In genomic region chr13:31236211-31236786, GRCh38 we compare ENCODE assay signal across 8 cellular contexts. TPM values are rescaled to one million over a fixed set of nuclear protein-coding genes. Genes with fewer than 3 reads are reported as not detected.
DNase-seq lines count a peak whose midpoint lies in the region; ATAC-seq and TF ChIP-seq lines count a peak whose summit lies in the region.

No MANE protein-coding gene starts in this region.

- H2AFZ ChIP-seq in fibroblast of lung (ENCODE audit: low read length) (no peak overlapping the region), parathyroid adenoma (no peak overlapping the region)

- H3K9ac ChIP-seq in fibroblast of lung (ENCODE audit: insufficient read depth, low read length) (no peak overlapping the region), parathyroid adenoma (no peak overlapping the region)

- H3K36me3 Mint-ChIP-seq in activated T-helper 1 cell treated with anti-CD3 and anti-CD28 coated beads, Interleukin-12 subunit alpha, Interleukin-12 subunit beta, Interleukin-2, Interleukin-4 antibody, amounts not matched to agents 30 ng/mL and 10 ng/mL and 1 ng/mL, durations not matched to agents 14 hours and 24 hours and 36 hours (ENCODE audit: low read depth): no peaks in the 10 kb centered on the region

- ATAC-seq in GM18873 (IDR thresholded peaks at IDR 0.05; ENCODE audit: low FRiP score, unreplicated experiment) (no peak), HG02642 (IDR thresholded peaks at IDR 0.05; ENCODE audit: poor library complexity, unreplicated experiment) (no peak)

- no peak overlapping the region for H3K27ac ChIP-seq in fibroblast of lung (ENCODE audit: insufficient read depth, low read length)
- no peak overlapping the region for H3K27ac ChIP-seq in parathyroid adenoma

- no peaks in the 10 kb centered on the region for H3K4me1 ChIP-seq in fibroblast of lung (ENCODE audit: control insufficient read depth, extremely low read depth, insufficient read depth, low read length)
- H3K4me1 ChIP-seq in parathyroid adenoma: no peaks in the 10 kb centered on the region

- H3K79me2 ChIP-seq in fibroblast of lung (ENCODE audit: control insufficient read depth, insufficient read depth, low read length) (no peaks in the 10 kb centered on the region), parathyroid adenoma (no peaks in the 10 kb centered on the region)

- H3K4me2 ChIP-seq in fibroblast of lung (ENCODE audit: extremely low read depth, insufficient read depth, low read length): no peak overlapping the region
- H3K4me2 ChIP-seq in parathyroid adenoma (ENCODE audit: low read length): no peak overlapping the region

- TF ChIP-seq CTCF in fibroblast of lung (conservative IDR thresholded peaks at IDR 0.05 in 1 of 2, IDR thresholded peaks at IDR 0.05 in 1 of 2; ENCODE audit: low read depth in 1 of 2, low read length in 2 of 2): peak; percentile 70 to 77
- peak; percentile 64 for TF ChIP-seq CTCF in parathyroid adenoma (IDR thresholded peaks at IDR 0.05)

- H3K27me3 Mint-ChIP-seq in activated T-helper 1 cell treated with anti-CD3 and anti-CD28 coated beads, Interleukin-12 subunit alpha, Interleukin-12 subunit beta, Interleukin-2, Interleukin-4 antibody, amounts not matched to agents 30 ng/mL and 10 ng/mL and 1 ng/mL, durations not matched to agents 14 hours and 24 hours and 36 hours (ENCODE audit: insufficient read depth): no peaks in the 10 kb centered on the region

- no peak overlapping the region for H3K4me3 ChIP-seq in fibroblast of lung (replicated peaks in 1 of 4; ENCODE audit: control extremely low read depth in 1 of 4, insufficient read depth in 1 of 4, low read depth in 3 of 4, low read length in 4 of 4)
- H3K4me3 ChIP-seq in parathyroid adenoma (ENCODE audit: low read depth, low read length): no peak overlapping the region

- no peaks in the 10 kb centered on the region for H3K4me1 Mint-ChIP-seq in activated T-helper 1 cell treated with anti-CD3 and anti-CD28 coated beads, Interleukin-12 subunit alpha, Interleukin-12 subunit beta, Interleukin-2, Interleukin-4 antibody, amounts not matched to agents 30 ng/mL and 10 ng/mL and 1 ng/mL, durations not matched to agents 14 hours and 24 hours and 36 hours (ENCODE audit: low read depth)

- H3K27ac Mint-ChIP-seq in activated T-helper 1 cell treated with anti-CD3 and anti-CD28 coated beads, Interleukin-12 subunit alpha, Interleukin-12 subunit beta, Interleukin-2, Interleukin-4 antibody, amounts not matched to agents 30 ng/mL and 10 ng/mL and 1 ng/mL, durations not matched to agents 14 hours and 24 hours and 36 hours: no peak overlapping the region

- no peaks in the 10 kb centered on the region for H3K36me3 ChIP-seq in fibroblast of lung (ENCODE audit: control insufficient read depth, insufficient read depth, low read length)
- no peaks in the 10 kb centered on the region for H3K36me3 ChIP-seq in parathyroid adenoma (ENCODE audit: control insufficient read depth, insufficient read depth, low read length)

- intact Hi-C loops in activated T-helper 1 cell treated with anti-CD3 and anti-CD28 coated beads, Interleukin-12 subunit alpha, Interleukin-12 subunit beta, Interleukin-2, Interleukin-4 antibody, amounts not matched to agents 30 ng/mL and 10 ng/mL and 1 ng/mL, durations not matched to agents 14 hours and 24 hours and 36 hours (cut with micrococcal nuclease): loop anchor here (1.0 kb wide), 2 partner anchors 188 to 506 kb away; no protein-coding TSS in a partner anchor

- no peak overlapping the region for H3K4me3 Mint-ChIP-seq in activated T-helper 1 cell treated with anti-CD3 and anti-CD28 coated beads, Interleukin-12 subunit alpha, Interleukin-12 subunit beta, Interleukin-2, Interleukin-4 antibody, amounts not matched to agents 30 ng/mL and 10 ng/mL and 1 ng/mL, durations not matched to agents 14 hours and 24 hours and 36 hours

- DNase-seq in Caki2 (ENCODE audit: low read depth): peak; percentile 15
- peak; percentile 25 for DNase-seq in HT1080 (ENCODE audit: low read depth)
- DNase-seq in RPMI8226: peak; percentile 16
- DNase-seq in fibroblast of lung (ENCODE audit: low read depth in 2 of 2): peak; percentile 32 to 72
- DNase-seq in activated T-helper 1 cell treated with anti-CD3 and anti-CD28 coated beads, Interleukin-12 subunit alpha, Interleukin-12 subunit beta, Interleukin-2, Interleukin-4 antibody, amounts not matched to agents 30 ng/mL and 10 ng/mL and 1 ng/mL, durations not matched to agents 14 hours and 24 hours and 36 hours (ENCODE audit: low spot score): no peak

- no peaks in the 10 kb centered on the region for H4K20me1 ChIP-seq in fibroblast of lung (ENCODE audit: control insufficient read depth, extremely low read depth, insufficient read depth, low read length)

- no peaks in the 10 kb centered on the region for H3K9me3 Mint-ChIP-seq in activated T-helper 1 cell treated with anti-CD3 and anti-CD28 coated beads, Interleukin-12 subunit alpha, Interleukin-12 subunit beta, Interleukin-2, Interleukin-4 antibody, amounts not matched to agents 30 ng/mL and 10 ng/mL and 1 ng/mL, durations not matched to agents 14 hours and 24 hours and 36 hours

- in situ Hi-C loops in Caki2 (cut with HindIII; ENCODE audit: low pct_unique_long_range_greater_than_20kb, low sequenced_read_pairs): no loop called here

- no peaks in the 10 kb centered on the region for H3K9me3 ChIP-seq in fibroblast of lung (ENCODE audit: control insufficient read depth, insufficient read depth, low read depth, low read length)
- H3K9me3 ChIP-seq in parathyroid adenoma (ENCODE audit: control insufficient read depth, low read length): no peaks in the 10 kb centered on the region

- H3K27me3 ChIP-seq in fibroblast of lung (ENCODE audit: control insufficient read depth, insufficient read depth, low read length): no peaks in the 10 kb centered on the region
- H3K27me3 ChIP-seq in parathyroid adenoma (ENCODE audit: control insufficient read depth, insufficient read depth, low read length): no peaks in the 10 kb centered on the region

RNA-seq across cellular contexts. Expression of gene B3GLCT, which starts 36.5 kb away (rescaled TPM):
- 7.4 and 8.7 TPM in 2 replicates for total RNA-seq in Caki2 (2014; rRNA removed; shearing (Covaris generic); ENCODE audit: low replicate concordance)
- 15.0 and 15.8 TPM in 2 replicates for total RNA-seq in HT1080 (2014; rRNA removed; shearing (Covaris generic))
- polyA plus RNA-seq in HT1080 (2015; cell fraction: cytosol; rRNA removed): 10.5 and 11.1 TPM in 2 replicates
- polyA plus RNA-seq in HT1080 (2015; cell fraction: nucleus; rRNA removed): 9.2 and 9.3 TPM in 2 replicates
- total RNA-seq in fibroblast of lung: 6.7 and 7.8 TPM in 2 replicates
- 4.3 and 4.4 TPM in 2 replicates for polyA plus RNA-seq in fibroblast of lung
- 4.0 and 4.5 TPM in 2 replicates for polyA plus RNA-seq in fibroblast of lung (2012)
- polyA minus RNA-seq in fibroblast of lung (ENCODE audit: low replicate concordance): 0.27 and 2.8 TPM in 2 replicates
- total RNA-seq in activated T-helper 1 cell treated with anti-CD3 and anti-CD28 coated beads, Interleukin-12 subunit alpha, Interleukin-12 subunit beta, Interleukin-2, Interleukin-4 antibody, amounts not matched to agents 30 ng/mL and 10 ng/mL and 1 ng/mL, durations not matched to agents 14 hours and 24 hours and 36 hours: 4.2 and 4.3 TPM in 2 replicates
